In genomic region chr7:76047811-76048667, GRCh38 we compare ENCODE assay signal across 1 cellular context.
TF ChIP-seq lines count a peak whose summit lies in the region.

Gene MDH2 (plus strand): TSS chr7:76048106. CDS start chr7:76048161, 55 bp downstream.
Gene STYXL1 (minus strand): TSS chr7:76048000. CDS start chr7:76030523, 17,477 bp downstream.

TF ChIP-seq in SK-N-SH, 30 proteins besides CTCF, POLR2A, EP300 and RAD21 (continued from another document):
- TF ChIP-seq EZH2phosphoT487 (IDR thresholded peaks at IDR 0.05; ENCODE audit: borderline replicate concordance, low read depth) (no peak), TEAD4 (IDR thresholded peaks at IDR 0.05; ENCODE audit: borderline replicate concordance, insufficient read depth) (0 out of 2 replicates have a peak, but pooled peaks have one; percentile 10), MXI1 (IDR thresholded peaks at IDR 0.05; ENCODE audit: low read depth, low read length) (peak; percentile 99), GABPA (IDR thresholded peaks at IDR 0.05; ENCODE audit: low read depth) (peak; percentile 97), JUND (IDR thresholded peaks at IDR 0.05) (no peak; the same call in 1 of the 2 replicates), FOXM1 (IDR thresholded peaks at IDR 0.05; ENCODE audit: low read depth) (no peak), TCF12 (IDR thresholded peaks at IDR 0.05) (no peak; the same call in 1 of the 2 replicates), NRF1 (IDR thresholded peaks at IDR 0.05; ENCODE audit: low read depth, low read length) (no peak), NFIC (IDR thresholded peaks at IDR 0.05; ENCODE audit: borderline replicate concordance) (peak; percentile 60; the same call in 1 of the 2 replicates)
- TF ChIP-seq, protein P1, sequence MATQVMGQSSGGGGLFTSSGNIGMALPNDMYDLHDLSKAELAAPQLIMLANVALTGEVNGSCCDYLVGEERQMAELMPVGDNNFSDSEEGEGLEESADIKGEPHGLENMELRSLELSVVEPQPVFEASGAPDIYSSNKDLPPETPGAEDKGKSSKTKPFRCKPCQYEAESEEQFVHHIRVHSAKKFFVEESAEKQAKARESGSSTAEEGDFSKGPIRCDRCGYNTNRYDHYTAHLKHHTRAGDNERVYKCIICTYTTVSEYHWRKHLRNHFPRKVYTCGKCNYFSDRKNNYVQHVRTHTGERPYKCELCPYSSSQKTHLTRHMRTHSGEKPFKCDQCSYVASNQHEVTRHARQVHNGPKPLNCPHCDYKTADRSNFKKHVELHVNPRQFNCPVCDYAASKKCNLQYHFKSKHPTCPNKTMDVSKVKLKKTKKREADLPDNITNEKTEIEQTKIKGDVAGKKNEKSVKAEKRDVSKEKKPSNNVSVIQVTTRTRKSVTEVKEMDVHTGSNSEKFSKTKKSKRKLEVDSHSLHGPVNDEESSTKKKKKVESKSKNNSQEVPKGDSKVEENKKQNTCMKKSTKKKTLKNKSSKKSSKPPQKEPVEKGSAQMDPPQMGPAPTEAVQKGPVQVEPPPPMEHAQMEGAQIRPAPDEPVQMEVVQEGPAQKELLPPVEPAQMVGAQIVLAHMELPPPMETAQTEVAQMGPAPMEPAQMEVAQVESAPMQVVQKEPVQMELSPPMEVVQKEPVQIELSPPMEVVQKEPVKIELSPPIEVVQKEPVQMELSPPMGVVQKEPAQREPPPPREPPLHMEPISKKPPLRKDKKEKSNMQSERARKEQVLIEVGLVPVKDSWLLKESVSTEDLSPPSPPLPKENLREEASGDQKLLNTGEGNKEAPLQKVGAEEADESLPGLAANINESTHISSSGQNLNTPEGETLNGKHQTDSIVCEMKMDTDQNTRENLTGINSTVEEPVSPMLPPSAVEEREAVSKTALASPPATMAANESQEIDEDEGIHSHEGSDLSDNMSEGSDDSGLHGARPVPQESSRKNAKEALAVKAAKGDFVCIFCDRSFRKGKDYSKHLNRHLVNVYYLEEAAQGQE (IDR thresholded peaks at IDR 0.05; ENCODE audit: low read depth, low read length), result 0 out of 2 replicates have a peak, but pooled peaks have one; percentile 39
TF ChIP-seq in SK-N-SH: peak in this region for 17.
